In genomic region chr9:137545123-137545522, GRCh38 we compare ENCODE assay signal across 18 cellular contexts. TPM values are rescaled to one million over a fixed set of nuclear protein-coding genes. Genes with fewer than 3 reads are reported as not detected.
A peak's percentile ranks its signal among the peaks of the same experiment; 100 is the strongest.
DNase-seq lines count a peak whose midpoint lies in the region; ATAC-seq and TF ChIP-seq lines count a peak whose summit lies in the region.
"Had no signal": no experiment of that assay in that cellular context is flagged by ENCODE, and none has a peak within 500 bp of the region (broad histone marks: within the 10 kb centered on the region; RNA-seq: fewer than 3 reads in every experiment).

No MANE protein-coding gene starts in this region.

- DNase-seq in left cardiac atrium (peak; percentile 49), cardiac septum (ENCODE audit: low spot score) (no peak), fibroblast of gingiva (ENCODE audit: low read depth) (peak; percentile 87), psoas muscle (peak; percentile 59 to 70), vagina (ENCODE audit: extremely low spot score in 2 of 2) (no peak), A673 (ENCODE audit: low spot score) (no peak), Kasumi-1 (lab: John Stamatoyannopoulos, UW) (no peak)
- DNase-seq: activated CD4-positive, alpha-beta memory T cell treated with anti-CD3 and anti-CD28 coated beads, Interleukin-2, amount 10 ng/mL, durations not matched to agents 7 days and 5 days; activated T-cell treated with anti-CD3 and anti-CD28 coated beads, Interleukin-2, amount 50 U/mL, for 4 hours; CD8-positive, alpha-beta T cell; natural killer cell; NCI-H748 treated with DMSO at 0.1 percent for 48 hours; stimulated activated CD4-positive, alpha-beta T cell treated with anti-CD3 and anti-CD28 coated beads, Interleukin-4, amount 100 ng/mL, for 24 hours; SW 1271 had no signal

- no TSS peak for BruUV-seq in A673 (replicated peaks; lab: Mats Ljungman, UMichigan)

- peaks cover 0 to 57% of the 10 kb centered on the region in 2 donors for H3K36me3 ChIP-seq in psoas muscle (ENCODE audit: insufficient read depth in 1 of 2, low read depth in 1 of 2)
- H3K36me3 ChIP-seq in vagina = no peaks in the 10 kb centered on the region
- no peaks in the 10 kb centered on the region for H3K36me3 ChIP-seq in A673 (ENCODE audit: insufficient read depth, low read length, poor library complexity, severe bottlenecking)

- H3K4me1 ChIP-seq in psoas muscle (peaks cover 22% of the 10 kb centered on the region), vagina (peaks cover 14% of the 10 kb centered on the region), A673 (ENCODE audit: insufficient read depth, low read length, poor library complexity, severe bottlenecking) (peaks cover 2% of the 10 kb centered on the region)

- intact Hi-C loops in left cardiac atrium (cut with DNase I) = no loop called here
- intact Hi-C loops in cardiac septum (cut with DNase I) = no loop called here
- intact Hi-C loops in psoas muscle (cut with DNase I) = no loop called here
- intact Hi-C loops in vagina (cut with DNase I) = no loop called here
- intact Hi-C loops in A673 (cut with micrococcal nuclease; ENCODE audit: unreplicated experiment) = no loop called here

- TF ChIP-seq POLR2A in vagina (IDR thresholded peaks at IDR 0.05) = no peak

- H3K9me3 ChIP-seq in psoas muscle (no peaks in the 10 kb centered on the region), vagina (no peaks in the 10 kb centered on the region), A673 (ENCODE audit: low read depth, low read length, poor library complexity, severe bottlenecking) (no peaks in the 10 kb centered on the region)

- no peak overlapping the region for H3K27ac ChIP-seq in psoas muscle
- peak overlapping the region; percentile 65 for H3K27ac ChIP-seq in vagina
- no peak overlapping the region for H3K27ac ChIP-seq in A673 (ENCODE audit: low read depth, low read length, poor library complexity, severe bottlenecking)
- H3K27ac ChIP-seq: HL-60, VCaP had no signal

- no peak overlapping the region for H3K4me3 ChIP-seq in psoas muscle
- H3K4me3 ChIP-seq in vagina = no peak overlapping the region
- H3K4me3 ChIP-seq in A673 (ENCODE audit: low read depth, low read length, poor library complexity, severe bottlenecking) = no peak overlapping the region

- POLR2A ChIA-PET in A673 (lab: Charles Lee; ENCODE audit: low non-redundant PET) = no interaction called here

- 55 to 77% (median 64%) methylated on average over 10 of the region's 10 CpGs for WGBS in psoas muscle, 3 donors

- H3K27me3 ChIP-seq in psoas muscle (ENCODE audit: insufficient read depth in 3 of 3, low read length in 2 of 3) = no peaks in the 10 kb centered on the region
- no peaks in the 10 kb centered on the region for H3K27me3 ChIP-seq in vagina
- H3K27me3 ChIP-seq in A673 (replicated peaks; ENCODE audit: insufficient read depth, low read depth, low read length, poor library complexity) = no peaks in the 10 kb centered on the region

- ATAC-seq in left cardiac atrium (peak in 1 of 2 donors; percentile 49), psoas muscle (peak in 1 of 4 donors; percentile 6), GM21529 (IDR thresholded peaks at IDR 0.05; ENCODE audit: unreplicated experiment) (no peak)
- ATAC-seq: activated T-cell treated with anti-CD3 and anti-CD28 coated beads, Interleukin-2, amount 50 U/mL, for 4 hours; CD8-positive, alpha-beta T cell; natural killer cell; Panc1 had no signal

- no peak for TF ChIP-seq CTCF in psoas muscle (IDR thresholded peaks at IDR 0.05)
- TF ChIP-seq CTCF in vagina (IDR thresholded peaks at IDR 0.05) = no peak
- no peak for TF ChIP-seq CTCF in A673 (conservative IDR thresholded peaks at IDR 0.05; ENCODE audit: low read depth, low read length)

- CTCF ChIA-PET in A673 (lab: Charles Lee) = interaction anchor here (0.6 kb wide), 1 partner anchor 349 kb away, joined by 3 read pairs; no protein-coding TSS in a partner anchor

RNA-seq across cellular contexts. Expression of gene PNPLA7, which starts 5.1 kb away (rescaled TPM):
- total RNA-seq in left cardiac atrium (1 to 10 TPM; 5.8 to 6.1 TPM), cardiac septum (8.1 TPM), psoas muscle (10 to 100 TPM in 3 of 4 donors, 1 to 10 TPM in 1; 6.9 to 22.3 (median 12.8) TPM), vagina (16.2 TPM), A673 (2021) (0.90 and 1.8 TPM in 2 replicates)
- 1 to 10 TPM; 1.2 to 7.7 (median 3.9) TPM for polyA plus RNA-seq in psoas muscle

RNA-seq across cellular contexts. Expression of gene MRPL41, which starts 6.6 kb away (rescaled TPM):
- total RNA-seq in left cardiac atrium (100 to 1,000 TPM; 171 to 182 TPM), cardiac septum (184 TPM), psoas muscle (100 to 1,000 TPM; 102 to 133 (median 115) TPM), vagina (83.7 TPM), A673 (2021) (66.6 and 67.4 TPM in 2 replicates)
- polyA plus RNA-seq in psoas muscle = 100 to 1,000 TPM in 2 of 3 donors, 10 to 100 TPM in 1; 78.0 to 226 (median 205) TPM

RNA-seq across cellular contexts. Expression of gene DPH7, which starts 33.6 kb away (rescaled TPM):
- 10 to 100 TPM; 18.4 to 21.4 TPM for total RNA-seq in left cardiac atrium
- 21.2 TPM for total RNA-seq in cardiac septum
- 10 to 100 TPM in 3 of 4 donors, 1 to 10 TPM in 1; 9.1 to 17.8 (median 11.0) TPM for total RNA-seq in psoas muscle
- polyA plus RNA-seq in psoas muscle = 10 to 100 TPM; 14.1 to 16.8 (median 15.3) TPM
- 32.9 TPM for total RNA-seq in vagina
- total RNA-seq in A673 (2021) = 56.5 and 56.9 TPM in 2 replicates

RNA-seq across cellular contexts. Expression of gene ZMYND19, which starts 45.2 kb away (rescaled TPM):
- total RNA-seq in left cardiac atrium (10 to 100 TPM in 1 of 2 donors, 1 to 10 TPM in 1; 9.4 to 12.2 TPM), cardiac septum (11.2 TPM), psoas muscle (10 to 100 TPM; 11.7 to 21.2 (median 13.3) TPM), vagina (10.3 TPM), A673 (2021) (68.0 and 75.3 TPM in 2 replicates)
- polyA plus RNA-seq in psoas muscle = 10 to 100 TPM; 15.2 to 27.2 (median 16.5) TPM

Comparison
In these comparisons a context has a peak if more than half of its experiments do, and no peak if none do; other contexts are left out.
1. DNase-seq: peak in left cardiac atrium (single experiment), fibroblast of gingiva (single experiment) and psoas muscle (2 of 2); none in cardiac septum (single experiment), vagina (0 of 2), A673 (single experiment) and Kasumi-1 (0 of 2).